ENCODE assay signal across 17 cellular contexts in the genomic region with DNA sequence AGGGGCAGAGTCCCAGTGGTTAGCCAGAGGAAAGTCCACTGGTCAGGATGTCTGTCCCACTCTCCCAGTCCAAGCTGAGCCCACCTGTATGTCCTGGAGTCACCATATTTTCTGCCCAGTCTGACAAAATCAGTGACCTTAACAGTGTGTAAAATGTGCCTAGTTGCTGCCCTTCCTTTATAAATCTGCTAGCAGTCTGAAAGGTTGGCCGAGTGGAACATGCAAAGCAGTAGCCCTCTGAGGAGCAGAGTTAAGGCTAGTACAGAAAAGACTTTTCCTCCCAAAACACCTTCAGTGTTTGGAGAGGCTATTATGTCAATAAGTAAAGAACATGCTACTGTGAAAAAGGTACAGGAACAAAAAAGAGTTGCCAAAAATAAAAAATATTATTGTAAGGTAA. TPM values are rescaled to one million over a fixed set of nuclear protein-coding genes. Genes with fewer than 3 reads are reported as not detected.
A peak's percentile ranks its signal among the peaks of the same experiment; 100 is the strongest.
DNase-seq lines count a peak whose midpoint lies in the region; ATAC-seq, FAIRE-seq and TF ChIP-seq lines count a peak whose summit lies in the region.
"Had no signal": no experiment of that assay in that cellular context is flagged by ENCODE, and none has a peak within 500 bp of the region (broad histone marks: within the 10 kb centered on the region; RNA-seq: fewer than 3 reads in every experiment).

No MANE protein-coding gene starts in this region.

- intact Hi-C loops in left lung (cut with DNase I) = no loop called here

- peaks cover 38% of the 10 kb centered on the region for H3K4me1 ChIP-seq in OCI-LY3 (ENCODE audit: low read length)
- peaks cover 0 to 13% of the 10 kb centered on the region in 2 donors for H3K4me1 ChIP-seq in left lung

- TF ChIP-seq CTCF in OCI-LY3 (IDR thresholded peaks at IDR 0.05; ENCODE audit: low read depth, low read length) = no peak
- no peak for TF ChIP-seq CTCF in left lung (IDR thresholded peaks at IDR 0.05)

- H3K4me3 ChIP-seq in OCI-LY3 (ENCODE audit: low read length) (no peak overlapping the region), left lung (no peak overlapping the region)
- H3K4me3 ChIP-seq: PC-9, prostate gland had no signal

- H3K4me2 ChIP-seq in OCI-LY3 (ENCODE audit: low read length) = peak overlapping the region; percentile 39
- H3K4me2 ChIP-seq: PC-9 had no signal

- H3K79me2 ChIP-seq in OCI-LY3 (ENCODE audit: low read length) = no peaks in the 10 kb centered on the region

- no peaks in the 10 kb centered on the region for H3K36me3 ChIP-seq in OCI-LY3 (replicated peaks; ENCODE audit: low read depth, low read length)
- H3K36me3 ChIP-seq in left lung = peaks cover 0 to 12% of the 10 kb centered on the region in 2 donors
- H3K36me3 ChIP-seq: prostate gland had no signal

- H3K27ac ChIP-seq in OCI-LY3 (ENCODE audit: low read length) (no peak overlapping the region), left lung (no peak overlapping the region)
- H3K27ac ChIP-seq: PC-9, prostate gland had no signal

- DNase-seq in GM18507 (ENCODE audit: extremely low spot score, insufficient read length, low read depth) (no peak), left lung (no peak), C1 segment of cervical spinal cord (lab: John Stamatoyannopoulos, UW) (no peak), AG08396 (ENCODE audit: low spot score) (no peak), NCI-H526 (lab: John Stamatoyannopoulos, UW) (no peak)
- DNase-seq: activated CD4-positive, alpha-beta T cell treated with anti-CD3 and anti-CD28 coated beads, Interleukin-2, amount 10 ng/mL, durations not matched to agents 24 days and 14 days; foreskin fibroblast; HCEC 1CT; NCI-H1092; NCI-H2227 treated with DMSO at 0.1 percent for 48 hours; PC-9 had no signal

- H3K9me3 ChIP-seq in OCI-LY3 (ENCODE audit: insufficient read depth, low read length) (no peaks in the 10 kb centered on the region), left lung (no peaks in the 10 kb centered on the region)
- H3K9me3 ChIP-seq: prostate gland had no signal

- no peak overlapping the region for H2AFZ ChIP-seq in OCI-LY3 (ENCODE audit: low read depth, low read length)
- H2AFZ ChIP-seq: PC-9 had no signal

- ATAC-seq in GM21367 (IDR thresholded peaks at IDR 0.05; ENCODE audit: unreplicated experiment) (peak; percentile 66), HG02943 (IDR thresholded peaks at IDR 0.05; ENCODE audit: low read depth, unreplicated experiment) (peak; percentile 59), left lung (no peak)

- H3K27me3 ChIP-seq in OCI-LY3 (ENCODE audit: low read depth, low read length) (0 out of 2 replicates have a peak, but pooled peaks cover 4% of the 10 kb centered on the region), left lung (no peaks in the 10 kb centered on the region)

- H4K20me1 ChIP-seq in OCI-LY3 (ENCODE audit: insufficient read depth, low read length) = no peaks in the 10 kb centered on the region

- peak; percentile 53 for FAIRE-seq in GM18507 (lab: Jason Lieb, UNC)
- FAIRE-seq: HTR-8/SVneo, islet of Langerhans had no signal

- no peak overlapping the region for H3K9ac ChIP-seq in OCI-LY3 (ENCODE audit: low read length)

RNA-seq across cellular contexts. Expression of gene TTC21A, which starts 15.3 kb away (rescaled TPM):
- total RNA-seq in left lung = 10 to 100 TPM in 1 of 2 donors, 1 to 10 TPM in 1; 7.1 to 10.6 TPM

RNA-seq across cellular contexts. Expression of gene GORASP1, which starts 15.4 kb away (rescaled TPM):
- total RNA-seq in left lung = 10 to 100 TPM; 62.5 to 63.2 TPM

RNA-seq across cellular contexts. Expression of gene CSRNP1, which starts 30.6 kb away (rescaled TPM):
- 10 to 100 TPM; 24.1 to 33.7 TPM for total RNA-seq in left lung
